ENCODE assay signal across 9 cellular contexts in the genomic region with DNA sequence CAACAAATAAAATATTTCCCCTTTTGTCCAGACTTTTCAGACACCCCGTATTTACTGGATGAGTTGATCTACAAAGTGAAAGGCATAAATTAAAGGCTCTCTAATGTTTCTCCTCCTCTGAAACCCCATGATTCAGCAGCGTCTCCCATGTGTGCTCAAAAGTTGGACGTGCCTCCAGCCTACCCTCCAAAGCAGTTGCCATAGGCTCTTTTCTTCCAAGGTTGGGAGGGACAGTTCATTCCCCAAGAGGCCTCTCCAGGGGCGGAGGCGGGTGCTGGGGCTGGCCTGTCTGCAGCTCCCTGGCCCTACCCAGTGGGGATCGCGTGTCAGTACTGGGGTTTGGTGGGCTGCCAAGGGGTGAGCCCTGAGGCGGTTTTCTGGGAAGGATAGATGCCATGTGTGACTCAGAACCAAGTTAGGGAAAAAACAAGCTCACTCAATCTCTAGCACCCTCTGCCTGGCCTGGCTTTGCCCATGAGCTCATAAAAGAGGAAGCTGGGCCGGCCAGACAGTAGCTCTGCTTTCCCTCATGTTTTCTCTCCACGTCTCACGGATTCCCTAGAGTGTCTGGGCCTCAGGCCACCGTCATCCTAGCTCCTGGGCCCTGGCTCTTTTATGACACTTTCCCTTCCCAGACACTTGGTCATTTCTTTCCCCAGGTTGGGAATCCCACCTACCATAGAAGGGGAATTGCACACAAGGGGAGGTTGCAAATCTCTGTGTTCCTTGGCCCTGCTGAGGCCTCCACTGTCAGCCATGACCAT. TPM values are rescaled to one million over a fixed set of nuclear protein-coding genes. Genes with fewer than 3 reads are reported as not detected.
A peak's percentile ranks its signal among the peaks of the same experiment; 100 is the strongest.
DNase-seq lines count a peak whose midpoint lies in the region; ATAC-seq lines count a peak whose summit lies in the region.
"Had no signal": no experiment of that assay in that cellular context is flagged by ENCODE, and none has a peak within 500 bp of the region (broad histone marks: within the 10 kb centered on the region; RNA-seq: fewer than 3 reads in every experiment).

No MANE protein-coding gene starts in this region.

- intact Hi-C loops in dendritic cell treated with granulocyte-macrophage colony-stimulating factor and Interleukin-4, amounts not matched to agents 40 ng/mL and 50 ng/mL, for 4 days (cut with micrococcal nuclease) = loop anchor here (1.0 to 2.0 kb wide), 2 partner anchors 8 to 30 kb away; a partner anchor contains a TSS

- no peak for ATAC-seq in GM19467 (IDR thresholded peaks at IDR 0.05; ENCODE audit: unreplicated experiment)
- no peak for ATAC-seq in GM19397 (IDR thresholded peaks at IDR 0.05; ENCODE audit: unreplicated experiment)

- H3K4me3 Mint-ChIP-seq in dendritic cell treated with granulocyte-macrophage colony-stimulating factor and Interleukin-4, amounts not matched to agents 40 ng/mL and 50 ng/mL, for 4 days = no peak overlapping the region
- H3K4me3 Mint-ChIP-seq: naive B cell had no signal

- no peaks in the 10 kb centered on the region for H3K9me3 ChIP-seq in mesodermal cell (ENCODE audit: control insufficient read depth, low read length)

- peaks cover 73% of the 10 kb centered on the region for H3K4me1 Mint-ChIP-seq in dendritic cell treated with granulocyte-macrophage colony-stimulating factor and Interleukin-4, amounts not matched to agents 40 ng/mL and 50 ng/mL, for 4 days (ENCODE audit: low read depth)

- no peak overlapping the region for H3K4me3 ChIP-seq in mesodermal cell (ENCODE audit: extremely low read depth, insufficient read depth, low read length, poor library complexity, severe bottlenecking)
- H3K4me3 ChIP-seq in urinary bladder (ENCODE audit: low read depth, low read length) = no peak overlapping the region

- DNase-seq in DMS79 (lab: John Stamatoyannopoulos, UW) (peak; percentile 64), NCI-H69 (lab: John Stamatoyannopoulos, UW) (peak; percentile 61)
- no peak for DNase-seq in stimulated activated CD4-positive, alpha-beta T cell treated with anti-CD3 and anti-CD28 coated beads, Interleukin-4, amount 100 ng/mL, for 1 hour
- DNase-seq: naive B cell had no signal

- peaks cover 1% of the 10 kb centered on the region for H3K27me3 Mint-ChIP-seq in dendritic cell treated with granulocyte-macrophage colony-stimulating factor and Interleukin-4, amounts not matched to agents 40 ng/mL and 50 ng/mL, for 4 days

- peak overlapping the region; percentile 92 for H3K27ac Mint-ChIP-seq in dendritic cell treated with granulocyte-macrophage colony-stimulating factor and Interleukin-4, amounts not matched to agents 40 ng/mL and 50 ng/mL, for 4 days

- H3K36me3 Mint-ChIP-seq in dendritic cell treated with granulocyte-macrophage colony-stimulating factor and Interleukin-4, amounts not matched to agents 40 ng/mL and 50 ng/mL, for 4 days (ENCODE audit: low read depth) = no peaks in the 10 kb centered on the region
- H3K36me3 Mint-ChIP-seq: naive B cell had no signal

- H3K4me1 ChIP-seq in mesodermal cell (ENCODE audit: control insufficient read depth, insufficient read depth, low read length, poor library complexity, severe bottlenecking) (peaks cover 41% of the 10 kb centered on the region), urinary bladder (ENCODE audit: insufficient read depth) (no peaks in the 10 kb centered on the region)

- no peaks in the 10 kb centered on the region for H3K9me3 Mint-ChIP-seq in dendritic cell treated with granulocyte-macrophage colony-stimulating factor and Interleukin-4, amounts not matched to agents 40 ng/mL and 50 ng/mL, for 4 days
- H3K9me3 Mint-ChIP-seq: naive B cell had no signal

- no peaks in the 10 kb centered on the region for H3K36me3 ChIP-seq in mesodermal cell (ENCODE audit: control insufficient read depth, insufficient read depth, low read length)
- H3K36me3 ChIP-seq in urinary bladder (ENCODE audit: insufficient read depth) = no peaks in the 10 kb centered on the region

- peak overlapping the region; percentile 87 for H3K27ac ChIP-seq in mesodermal cell (ENCODE audit: low read depth, low read length, severe bottlenecking)
- H3K27ac ChIP-seq in urinary bladder (ENCODE audit: low read depth) = peak overlapping the region; percentile 86

- WGBS in mesodermal cell (ENCODE audit: insufficient coverage in 2 of 2), 2 experiments = 87 to 89% methylated on average over 10 to 12 of the region's 12 CpGs
- 16% methylated on average over 12 of the region's 12 CpGs for WGBS in urinary bladder

RNA-seq across cellular contexts. Expression of a gene that starts 8.0 kb away (rescaled TPM):
- polyA plus RNA-seq in mesodermal cell (2013, experiment 1 of 2) = 139 TPM
- 110 TPM for polyA plus RNA-seq in mesodermal cell (2013, experiment 2 of 2)
- 4.8 TPM for total RNA-seq in urinary bladder
- polyA plus RNA-seq in urinary bladder = 71.9 TPM

RNA-seq across cellular contexts. Expression of a gene that starts 9.9 kb away (rescaled TPM):
- 145 TPM for polyA plus RNA-seq in mesodermal cell (2013, experiment 1 of 2)
- 130 TPM for polyA plus RNA-seq in mesodermal cell (2013, experiment 2 of 2)
- 40.0 TPM for total RNA-seq in urinary bladder
- 298 TPM for polyA plus RNA-seq in urinary bladder

RNA-seq across cellular contexts. Expression of a gene that starts 32.2 kb away (rescaled TPM):
- polyA plus RNA-seq in mesodermal cell (2013, experiment 1 of 2) = 1,638 TPM
- 1,486 TPM for polyA plus RNA-seq in mesodermal cell (2013, experiment 2 of 2)
- total RNA-seq in urinary bladder = 376 TPM
- 332 TPM for polyA plus RNA-seq in urinary bladder

RNA-seq across cellular contexts. Expression of a gene that starts 35.3 kb away (rescaled TPM):
- polyA plus RNA-seq in mesodermal cell (2013, experiment 1 of 2) = 60.6 TPM
- polyA plus RNA-seq in mesodermal cell (2013, experiment 2 of 2) = 50.2 TPM
- 9.8 TPM for total RNA-seq in urinary bladder
- 18.3 TPM for polyA plus RNA-seq in urinary bladder
